ENCODE assay signal across 3 cellular contexts in genomic region chr6:10461850-10462249, GRCh38.
TF ChIP-seq lines count a peak whose summit lies in the region.

No MANE protein-coding gene starts in this region.

TF ChIP-seq in HepG2, 621 proteins besides CTCF, POLR2A, EP300 and RAD21:
- no peak for TF ChIP-seq PAF1 (CRISPR knock-in tag; IDR thresholded peaks at IDR 0.05)
- TF ChIP-seq PCBP2 (optimal IDR thresholded peaks at IDR 0.05; ENCODE audit: low read depth, low read length, poor library complexity, severe bottlenecking): peak; percentile 82
- no peak for TF ChIP-seq RXRA (CRISPR knock-in tag; IDR thresholded peaks at IDR 0.05)

TF ChIP-seq in H1, 55 proteins besides CTCF, POLR2A, EP300 and RAD21:
- no peak for TF ChIP-seq CHD2 (IDR thresholded peaks at IDR 0.05; ENCODE audit: low read length)
- no peak for TF ChIP-seq SIX5 (IDR thresholded peaks at IDR 0.05; ENCODE audit: low read depth, low read length)
- TF ChIP-seq SAP30 (IDR thresholded peaks at IDR 0.05; ENCODE audit: insufficient read depth, insufficient replicate concordance, low read length): no peak
- no peak for TF ChIP-seq SP1 (IDR thresholded peaks at IDR 0.05; ENCODE audit: low read depth, low read length)
- no peak for TF ChIP-seq TEAD4 (IDR thresholded peaks at IDR 0.05; ENCODE audit: low read depth, low read length)
- no peak for TF ChIP-seq PHF8 (conservative IDR thresholded peaks at IDR 0.05; ENCODE audit: low read depth, low read length)
- no peak for TF ChIP-seq ATF3 (IDR thresholded peaks at IDR 0.05; ENCODE audit: insufficient read depth, low read depth, low read length)
- TF ChIP-seq KDM5A (IDR thresholded peaks at IDR 0.05; ENCODE audit: low read length): no peak
- TF ChIP-seq NRF1 (IDR thresholded peaks at IDR 0.05; ENCODE audit: low read depth, low read length): no peak
- no peak for TF ChIP-seq CREB1 (IDR thresholded peaks at IDR 0.05)
- TF ChIP-seq ZNF274 (IDR thresholded peaks at IDR 0.05; ENCODE audit: borderline replicate concordance, extremely low read depth, low read length): no peak
- no peak for TF ChIP-seq JUN (IDR thresholded peaks at IDR 0.05; ENCODE audit: low read depth, low read length)
- no peak for TF ChIP-seq CHD7 (IDR thresholded peaks at IDR 0.05; ENCODE audit: insufficient replicate concordance, low read length)
- no peak for TF ChIP-seq ASH2L (IDR thresholded peaks at IDR 0.05; ENCODE audit: low read length)
- no peak for TF ChIP-seq POU5F1 (IDR thresholded peaks at IDR 0.05; ENCODE audit: low read depth, low read length)
- TF ChIP-seq CEBPB (IDR thresholded peaks at IDR 0.05; ENCODE audit: low read depth, low read length): no peak
- no peak for TF ChIP-seq MAX (IDR thresholded peaks at IDR 0.05)
- no peak for TF ChIP-seq EZH2 (IDR thresholded peaks at IDR 0.05; ENCODE audit: low read depth, low read length, severe bottlenecking)
- no peak for TF ChIP-seq HDAC2 (IDR thresholded peaks at IDR 0.05; ENCODE audit: borderline replicate concordance in 1 of 2, low read depth in 2 of 2, low read length in 2 of 2)
- TF ChIP-seq MAFK (IDR thresholded peaks at IDR 0.05; ENCODE audit: low read depth, low read length): no peak

TF ChIP-seq in GM12891, 5 proteins besides CTCF, POLR2A, EP300 and RAD21:
- TF ChIP-seq POU2F2 (IDR thresholded peaks at IDR 0.05; ENCODE audit: low read depth, low read length) (no peak), TAF1 (IDR thresholded peaks at IDR 0.05; ENCODE audit: low read depth, low read length) (no peak), PAX5 (IDR thresholded peaks at IDR 0.05; ENCODE audit: insufficient read depth, low read length, severe bottlenecking) (no peak), POLR2AphosphoS5 (IDR thresholded peaks at IDR 0.05; ENCODE audit: low read depth, low read length) (no peak), SPI1 (IDR thresholded peaks at IDR 0.05; ENCODE audit: low read depth, low read length) (no peak)
TF ChIP-seq in GM12891: peak in this region for 0.
